8 cellular contexts compared by ENCODE assay signal in the genomic region with DNA sequence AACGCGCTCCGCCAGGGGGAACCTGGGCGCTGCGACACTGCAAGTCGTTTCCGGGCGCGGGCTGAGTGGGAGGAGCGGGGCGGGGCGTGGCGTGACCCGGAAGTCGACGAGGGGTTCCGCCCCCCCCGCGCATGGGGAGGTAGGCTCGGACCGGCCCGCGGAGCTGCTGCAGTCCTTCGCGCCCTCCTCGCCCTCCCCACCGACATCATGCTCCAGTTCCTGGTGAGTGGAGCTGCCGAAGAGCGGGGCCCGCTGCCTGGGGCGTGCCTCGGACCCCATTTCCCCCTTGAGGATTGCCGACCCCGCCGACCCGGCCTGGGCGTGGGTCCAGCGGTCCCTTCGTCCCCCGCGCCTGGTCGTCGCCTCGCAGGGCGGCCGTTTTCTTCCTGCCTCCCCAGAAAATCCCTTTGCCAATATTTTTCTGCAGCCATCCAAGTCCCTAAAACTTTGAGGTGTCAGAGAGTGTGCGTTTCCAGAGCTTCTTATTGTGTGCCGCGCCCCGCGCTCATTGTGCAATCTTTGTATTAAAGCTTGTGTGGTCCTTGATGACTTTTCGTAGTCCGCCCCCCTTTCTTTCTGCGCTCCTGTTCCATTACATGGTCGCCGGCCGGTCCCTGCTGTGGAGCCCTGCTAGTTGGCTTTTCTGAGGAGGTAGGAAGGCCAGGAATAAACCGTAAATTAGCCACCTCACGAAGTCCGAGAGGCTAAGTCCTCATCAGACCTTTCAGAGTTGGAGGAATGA. TPM values are rescaled to one million over a fixed set of nuclear protein-coding genes. Genes with fewer than 3 reads are reported as not detected.
DNase-seq lines count a peak whose midpoint lies in the region; ATAC-seq and TF ChIP-seq lines count a peak whose summit lies in the region.

A gene (plus strand): TSS at position 142 of the 742 bp plus-strand sequence.

- TF ChIP-seq POLR2A in transverse colon (IDR thresholded peaks at IDR 0.05) = peak; percentile 91

- peak within 1 kb of the TSS; percentile 81 to 91 for H3K27ac Mint-ChIP-seq in T-cell

- POLR2A ChIA-PET in T-cell (lab: Charles Lee) = interaction anchor here in 1 of 2 donors (0.6 to 1.0 kb wide), 2 partner anchors 11 to 313 kb away, joined by 3 to 5 read pairs; no protein-coding TSS in a partner anchor

- no peaks in the 10 kb centered on the region for H3K27me3 Mint-ChIP-seq in T-cell

- H3K4me1 Mint-ChIP-seq in T-cell = peaks cover 45 to 47% (median 46%) of the 10 kb centered on the region in 3 donors

- peak; percentile 89 for ATAC-seq in HG02840 (IDR thresholded peaks at IDR 0.05; ENCODE audit: low FRiP score, unreplicated experiment)
- ATAC-seq in T-cell (replicated peaks in 1 of 4) = peak; percentile 97 to 98 (median 97)

- 0 to 1% (median 0%) methylated on average over 50 to 60 of the region's 60 CpGs for WGBS in adipose tissue, 3 donors
- 0 to 1% methylated on average over 19 to 54 of the region's 60 CpGs for WGBS in transverse colon (ENCODE audit: low coverage in 1 of 2), 2 donors

- H3K4me3 Mint-ChIP-seq in T-cell = peak within 1 kb of the TSS; percentile 90 to 97 (median 93)

- peak within 1 kb of the TSS; percentile 71 to 99 (median 98) for H3K4me3 ChIP-seq in transverse colon

- no peak for TF ChIP-seq EP300 in transverse colon (IDR thresholded peaks at IDR 0.05; ENCODE audit: low read depth)

- TF ChIP-seq CTCF in GM13976 (IDR thresholded peaks at IDR 0.05; ENCODE audit: borderline replicate concordance, control extremely low read depth, extremely low read depth, insufficient read depth, missing control alignments) (no peak), transverse colon (IDR thresholded peaks at IDR 0.05) (peak in 2 of 5 experiments; percentile 5 to 86)

- H3K27ac ChIP-seq in adipose tissue (ENCODE audit: low read depth, low read length) = peak within 1 kb of the TSS; percentile 82
- peak within 1 kb of the TSS; percentile 91 to 96 (median 95) for H3K27ac ChIP-seq in transverse colon

- H3K36me3 Mint-ChIP-seq in T-cell = peaks cover 9% of the 10 kb centered on the region

- no peaks in the 10 kb centered on the region for H3K9me3 Mint-ChIP-seq in T-cell

- peaks cover 7 to 31% (median 15%) of the 10 kb centered on the region in 4 donors for H3K4me1 ChIP-seq in transverse colon

- H3K27me3 ChIP-seq in transverse colon = no peaks in the 10 kb centered on the region

- H3K9me3 ChIP-seq in transverse colon = no peaks in the 10 kb centered on the region

- H3K36me3 ChIP-seq in transverse colon = no peaks in the 10 kb centered on the region

- intact Hi-C loops in cardiac septum (cut with DNase I) = loop anchor here (10.0 kb wide), 1 partner anchor 312 kb away; a partner anchor contains a TSS
- intact Hi-C loops in transverse colon (cut with DNase I; ENCODE audit: low total_unique reads) = loop anchor here (5.0 kb wide), 1 partner anchor 315 kb away; a partner anchor contains a TSS

- in situ Hi-C loops in GM13976 (cut with MboI; ENCODE audit: low sequenced_read_pairs, unreplicated experiment) (loop anchor here (25.0 kb wide), 1 partner anchor 375 kb away; no protein-coding TSS in a partner anchor), transverse colon (cut with MboI; ENCODE audit: low pct_ligation_motif_present in 1 of 4, low pct_unique_long_range_greater_than_20kb in 1 of 4, low sequenced_read_pairs in 3 of 4) (loop anchor here in 3 of 4 donors (25.0 kb wide), 2 partner anchors 300 to 350 kb away; no protein-coding TSS in a partner anchor)

- CTCF ChIA-PET in T-cell (lab: Charles Lee) = interaction anchor here (0.5 to 2.0 kb wide), 11 partner anchors 10 to 1524 kb away, joined by 3 to 13 read pairs (median 4); no protein-coding TSS in a partner anchor

- peak; percentile 98 for DNase-seq in GM13976 (ENCODE audit: low spot score)
- DNase-seq in NCI-H1436 (lab: John Stamatoyannopoulos, UW) = peak; percentile 92
- DNase-seq in T-cell = peak; percentile 85 to 98 (median 93)
- DNase-seq in cardiac septum (ENCODE audit: low spot score) = peak; percentile 98
- DNase-seq in pons (ENCODE audit: low spot score) = peak; percentile 92
- DNase-seq in transverse colon = peak; percentile 98

RNA-seq across cellular contexts. Expression of the gene that starts here (rescaled TPM):
- total RNA-seq in T-cell = 10 to 100 TPM; 15.2 to 23.0 (median 21.5) TPM
- polyA plus RNA-seq in adipose tissue = 10 to 100 TPM; 10.2 to 45.1 (median 14.1) TPM
- total RNA-seq in cardiac septum = 31.4 TPM
- total RNA-seq in transverse colon = 10 to 100 TPM in 2 of 4 donors, 1 to 10 TPM in 2; 3.0 to 21.6 (median 12.0) TPM

Comparison
In these comparisons a context has a peak if more than half of its experiments do, and no peak if none do; other contexts are left out.
1. Peak in every context shown above with its lines: DNase-seq, ATAC-seq, H3K4me3 ChIP-seq and H3K27ac ChIP-seq.